ENCODE assay signal across 8 cellular contexts in genomic region chr2:667332-668000, GRCh38. TPM values are rescaled to one million over a fixed set of nuclear protein-coding genes. Genes with fewer than 3 reads are reported as not detected.
DNase-seq lines count a peak whose midpoint lies in the region; ATAC-seq and TF ChIP-seq lines count a peak whose summit lies in the region.

No MANE protein-coding gene starts in this region.

- TF ChIP-seq CTCF in WERI-Rb-1 (IDR thresholded peaks at IDR 0.05; ENCODE audit: low read depth, low read length) (peak; percentile 66), right atrium auricular region (IDR thresholded peaks at IDR 0.05) (peak; percentile 22 to 47)

- peak; percentile 69 for DNase-seq in Daoy (ENCODE audit: low read depth)
- DNase-seq in WERI-Rb-1 = no peak
- no peak for DNase-seq in right atrium auricular region (ENCODE audit: low spot score)
- DNase-seq in stromal cell of bone marrow (ENCODE audit: low read depth) = peak; percentile 51
- no peak for DNase-seq in NCI-H187 treated with DMSO at 0.1 percent for 48 hours (lab: John Stamatoyannopoulos, UW)
- no peak for DNase-seq in retina

- H3K27me3 ChIP-seq in WERI-Rb-1 (ENCODE audit: insufficient read depth, low read depth, severe bottlenecking) (no peaks in the 10 kb centered on the region), right atrium auricular region (no peaks in the 10 kb centered on the region)

- H3K27ac ChIP-seq in WERI-Rb-1 (no peak overlapping the region), right atrium auricular region (no peak overlapping the region)

- peaks cover 4% of the 10 kb centered on the region for H3K9me3 ChIP-seq in WERI-Rb-1 (ENCODE audit: severe bottlenecking)
- H3K9me3 ChIP-seq in right atrium auricular region = peaks cover 6 to 13% of the 10 kb centered on the region in 2 donors

- peaks cover 61% of the 10 kb centered on the region for H3K36me3 ChIP-seq in WERI-Rb-1
- H3K36me3 ChIP-seq in right atrium auricular region = peaks cover 53% of the 10 kb centered on the region

- no peaks in the 10 kb centered on the region for H3K4me1 ChIP-seq in right atrium auricular region

- ATAC-seq in HG03469 (IDR thresholded peaks at IDR 0.05; ENCODE audit: unreplicated experiment) (peak; percentile 58), HG03097 (IDR thresholded peaks at IDR 0.05; ENCODE audit: low FRiP score, unreplicated experiment) (no peak)

- no peak overlapping the region for H3K4me3 ChIP-seq in WERI-Rb-1 (ENCODE audit: low read depth, low read length)
- no peak overlapping the region for H3K4me3 ChIP-seq in right atrium auricular region

RNA-seq across cellular contexts. Expression of gene TMEM18, which starts 9.7 kb away (rescaled TPM):
- total RNA-seq in Daoy (2014; rRNA removed; shearing (Covaris generic)) = 30.9 and 83.3 TPM in 2 replicates
- 10 to 100 TPM in 1 of 2 donors, 1 to 10 TPM in 1; 7.6 to 11.9 TPM for total RNA-seq in right atrium auricular region

Comparison
In these comparisons a context has a peak if more than half of its experiments do, and no peak if none do; other contexts are left out.
1. DNase-seq: peak in Daoy (single experiment) and stromal cell of bone marrow (single experiment); none in WERI-Rb-1 (single experiment), right atrium auricular region (single experiment), NCI-H187 treated with DMSO at 0.1 percent for 48 hours (single experiment) and retina (single experiment).